11 cellular contexts compared by ENCODE assay signal in genomic region chr17:42586514-42587230, GRCh38. TPM values are rescaled to one million over a fixed set of nuclear protein-coding genes. Genes with fewer than 3 reads are reported as not detected.
DNase-seq lines count a peak whose midpoint lies in the region; ATAC-seq, FAIRE-seq and TF ChIP-seq lines count a peak whose summit lies in the region.
"Had no signal": no experiment of that assay in that cellular context is flagged by ENCODE, and none has a peak within 500 bp of the region (broad histone marks: within the 10 kb centered on the region; RNA-seq: fewer than 3 reads in every experiment).

No MANE protein-coding gene starts in this region.

- H3K27me3 ChIP-seq in GM12878 (replicated peaks in 1 of 2; ENCODE audit: control insufficient read depth in 2 of 2, insufficient read depth in 2 of 2, low read length in 1 of 2) (no peaks in the 10 kb centered on the region), gastrocnemius medialis (no peaks in the 10 kb centered on the region)

- no peak for TF ChIP-seq CTCF in HEK293 (tag by site-specific recombination; IDR thresholded peaks at IDR 0.05)
- TF ChIP-seq CTCF in GM12878 (IDR thresholded peaks at IDR 0.05 in 2 of 3, conservative IDR thresholded peaks at IDR 0.05 in 1 of 3; ENCODE audit: control insufficient read depth in 2 of 3, extremely low read depth in 1 of 3, insufficient read depth in 1 of 3, low read depth in 3 of 3, low read length in 3 of 3) = no peak
- TF ChIP-seq CTCF in gastrocnemius medialis (IDR thresholded peaks at IDR 0.05 in 4 of 5, conservative IDR thresholded peaks at IDR 0.05 in 1 of 5) = no peak

- CTCF ChIA-PET in HEK293 (lab: Yijun Ruan, JAX) = interaction anchor here (0.6 to 1.7 kb wide), 5 partner anchors 9 to 238 kb away, joined by 3 to 9 read pairs (median 3); partner anchors contain the start of gene PSMC3IP
- CTCF ChIA-PET in GM12878 (lab: Yijun Ruan, JAX) = interaction anchor here (0.7 to 3.4 kb wide), 15 partner anchors 9 to 193 kb away, joined by 3 to 34 read pairs (median 4); partner anchors contain the start of genes NAGLU, PLEKHH3, PSMC3IP and RETREG3

- SMC1A ChIA-PET in GM12878 (lab: Charles Lee; ENCODE audit: uncharacterized antibody, unreplicated experiment) = interaction anchor here (0.7 to 7.1 kb wide), 15 partner anchors 8 to 177 kb away, joined by 3 to 69 read pairs (median 5); partner anchors contain the start of genes CCR10, PLEKHH3, PSMC3IP and RETREG3

- BruUV-seq in GM12878 (replicated peaks; lab: Mats Ljungman, UMichigan) = TSS peak; percentile 48

- H3K9me3 ChIP-seq in HEK293 (ENCODE audit: control insufficient read depth, insufficient read depth, low read depth, low read length) = no peaks in the 10 kb centered on the region
- no peaks in the 10 kb centered on the region for H3K9me3 ChIP-seq in GM12878 (replicated peaks; ENCODE audit: control insufficient read depth, insufficient read depth, low read length)
- no peaks in the 10 kb centered on the region for H3K9me3 ChIP-seq in gastrocnemius medialis

- H3K27ac ChIP-seq in HEK293 (ENCODE audit: extremely low read depth, low read depth, low read length) (no peak overlapping the region), GM12878 (ENCODE audit: control insufficient read depth, insufficient read depth) (peak overlapping the region; percentile 60), gastrocnemius medialis (peak overlapping the region in 3 of 4 donors; percentile 13 to 61 (median 59))

- intact Hi-C loops in GM12878 (cut with micrococcal nuclease; ENCODE audit: unreplicated experiment) = no loop called here
- intact Hi-C loops in gastrocnemius medialis (cut with DNase I; ENCODE audit: low total_unique reads) = no loop called here

- peak; percentile 94 for ATAC-seq in GM12878
- ATAC-seq in gastrocnemius medialis = peak in 1 of 2 donors; percentile 19
- ATAC-seq in HG03135 (IDR thresholded peaks at IDR 0.05; ENCODE audit: unreplicated experiment) = no peak
- no peak for ATAC-seq in GM19395 (IDR thresholded peaks at IDR 0.05; ENCODE audit: unreplicated experiment)
- ATAC-seq: left colon had no signal

- H3K36me3 ChIP-seq in HEK293 (ENCODE audit: control insufficient read depth in 2 of 2, insufficient read depth in 1 of 2, low read length in 2 of 2) = peaks cover 52 to 100% of the 10 kb centered on the region in 2 experiments
- H3K36me3 ChIP-seq in GM12878 (ENCODE audit: control insufficient read depth in 2 of 2, insufficient read depth in 2 of 2, low read length in 1 of 2) = peaks cover 24 to 57% of the 10 kb centered on the region in 2 experiments
- H3K36me3 ChIP-seq in gastrocnemius medialis = peaks cover 0 to 97% of the 10 kb centered on the region in 2 donors

- in situ Hi-C loops in GM12878 (cut with MboI) (no loop called here), gastrocnemius medialis (cut with MboI; ENCODE audit: low sequenced_read_pairs in 4 of 4) (loop anchor here (10.0 to 25.0 kb wide), 4 partner anchors 98 to 178 kb away; partner anchors contain the start of genes CCR10 (in 3 of the 4), CNTNAP1 (in 3 of the 4), PLEKHH3 (in 2 of the 4) and RAMP2 (in 2 of the 4))

- DNase-seq in GM12891 (ENCODE audit: insufficient read length, low spot score) (peak; percentile 62), GM12878 (ENCODE audit: low read depth, low spot score) (no peak), gastrocnemius medialis (no peak), kidney glomerular epithelial cell (lab: John Stamatoyannopoulos, UW) (no peak), COLO829 (ENCODE audit: low spot score) (no peak)
- DNase-seq: left colon, NCI-H1092 treated with DMSO at 0.1 percent for 48 hours, NCI-H748 treated with DMSO at 0.1 percent for 48 hours had no signal

- no peaks in the 10 kb centered on the region for H4K20me1 ChIP-seq in GM12878 (ENCODE audit: control insufficient read depth, insufficient read depth)

- peak overlapping the region; percentile 5; the same call in 1 of the 2 replicates for H3K9ac ChIP-seq in GM12878 (ENCODE audit: control insufficient read depth, insufficient read depth, low read length)

- no peak overlapping the region for H3K4me3 ChIP-seq in HEK293 (ENCODE audit: low read depth, low read length)
- H3K4me3 ChIP-seq in GM12878 = peak overlapping the region; percentile 41; the same call in 1 of the 2 replicates
- no peak overlapping the region for H3K4me3 ChIP-seq in gastrocnemius medialis

- no peak for TF ChIP-seq EP300 in GM12878 (IDR thresholded peaks at IDR 0.05; ENCODE audit: borderline replicate concordance in 1 of 2, control insufficient read depth in 1 of 2, low read depth in 2 of 2, low read length in 2 of 2)

- TF ChIP-seq POLR2A in GM12891 (IDR thresholded peaks at IDR 0.05; ENCODE audit: low read depth, low read length) = no peak
- TF ChIP-seq POLR2A in GM12878 (IDR thresholded peaks at IDR 0.05; ENCODE audit: low read depth, low read length) = peak; percentile 39; the same call in 1 of the 2 replicates
- TF ChIP-seq POLR2A in gastrocnemius medialis (IDR thresholded peaks at IDR 0.05) = no peak

- FAIRE-seq in GM12891 (lab: Jason Lieb, UNC) (peak; percentile 92), GM12878 (lab: Jason Lieb, UNC) (peak; percentile 83)

- POLR2A ChIA-PET in HEK293 (lab: Yijun Ruan, JAX) = interaction anchor here (0.9 to 1.8 kb wide), 2 partner anchors 8 to 23 kb away, joined by 4 to 5 read pairs; partner anchors contain the start of genes RETREG3 and TUBG1
- POLR2A ChIA-PET in GM12878 (lab: Charles Lee) = interaction anchor here (0.7 to 3.0 kb wide), 14 partner anchors 10 to 186 kb away, joined by 3 to 18 read pairs (median 4); partner anchors contain the start of genes NAGLU, PLEKHH3, RETREG3 and TUBG1

- RAD21 ChIA-PET in GM12878 (lab: Charles Lee; ENCODE audit: unreplicated experiment) = interaction anchor here (1.0 to 3.6 kb wide), 13 partner anchors 9 to 177 kb away, joined by 3 to 30 read pairs (median 7); partner anchors contain the start of genes PLEKHH3, PSMC3IP, RETREG3 and TUBG1

- H3K79me2 ChIP-seq in GM12878 (ENCODE audit: control insufficient read depth, insufficient read depth, low read length) = peaks cover 3% of the 10 kb centered on the region

- WGBS in GM12878 (ENCODE audit: insufficient coverage, insufficient replicate concordance, low lambda C conversion rate, missing lambda C conversion rate) = 0% methylated on average over 7 of the region's 7 CpGs

- TF ChIP-seq RAD21 in GM12878 (IDR thresholded peaks at IDR 0.05; ENCODE audit: insufficient read depth, low read depth, low read length) = no peak

- H2AFZ ChIP-seq in GM12878 (ENCODE audit: control insufficient read depth, low read depth, low read length) = peak overlapping the region; percentile 35

- H3K4me2 ChIP-seq in GM12878 (ENCODE audit: control insufficient read depth, insufficient read depth) = peak overlapping the region; percentile 51

- no peaks in the 10 kb centered on the region for H3K4me1 ChIP-seq in HEK293 (ENCODE audit: control insufficient read depth, insufficient read depth, low read length)
- H3K4me1 ChIP-seq in GM12878 (ENCODE audit: control insufficient read depth, insufficient read depth, low read length) = peaks cover 32% of the 10 kb centered on the region
- H3K4me1 ChIP-seq in gastrocnemius medialis = peaks cover 14 to 29% of the 10 kb centered on the region in 2 donors

RNA-seq across cellular contexts. Expression of gene PSMC3IP, which starts 9.1 kb away (rescaled TPM):
- 15.2 TPM for polyA plus RNA-seq in GM12891 (2012; ENCODE audit: low read depth, missing spikeins)
- 9.0 and 9.9 TPM in 2 replicates for total RNA-seq in GM12878 (2013; cell fraction: nucleolus; rRNA removed)
- total RNA-seq in GM12878 (2014; rRNA removed) (17.4 and 18.7 TPM in 2 replicates), GM12878 (2014; rRNA removed; fragmentation: Illumina TruSeq; extraction: Trizol) (12.0 and 12.1 TPM in 2 replicates), GM12878 (2021) (14.7 and 18.0 TPM in 2 replicates), gastrocnemius medialis (1 to 10 TPM in 2 of 4 donors, under 1 TPM in 2; 0.46 to 2.7 (median 1.4) TPM)
- polyA plus RNA-seq in GM12878 (2011; ENCODE audit: low read depth) = 9.6 TPM
- polyA plus RNA-seq in GM12878 (2011; rRNA removed) (13.5 and 15.0 TPM in 2 replicates), GM12878 (2014; fragmentation: Illumina TruSeq; extraction: Trizol) (25.9 and 28.5 TPM in 2 replicates), GM12878 (2014; fragmentation: Nextera tagmentation; extraction: Ambion mirVana) (1 to 10 TPM; 6.8 to 7.1 TPM), GM12878 (2014; rRNA removed) (24.8 and 26.8 TPM in 2 replicates), GM12878 (2016; fragmentation: Nextera tagmentation; extraction: Ambion mirVana) (10 to 100 TPM; 33.1 to 34.5 TPM)
- 7.3 and 9.3 TPM in 2 replicates for polyA plus RNA-seq in GM12878 (2011; cell fraction: cytosol; rRNA removed)
- polyA plus RNA-seq in GM12878 (2011; cell fraction: nucleus; rRNA removed) = 29.3 and 29.5 TPM in 2 replicates
- 8.4 and 13.5 TPM in 2 replicates for polyA plus RNA-seq in GM12878 (2012)
- polyA minus RNA-seq in GM12878 (2011; rRNA and poly(A)+ RNA removed) = 10.9 and 11.5 TPM in 2 replicates
- polyA minus RNA-seq in GM12878 (2011; cell fraction: cytosol; rRNA and poly(A)+ RNA removed) = 3.3 and 4.7 TPM in 2 replicates
- 10.9 and 16.8 TPM in 2 replicates for polyA minus RNA-seq in GM12878 (2011; cell fraction: nucleus; rRNA and poly(A)+ RNA removed)

RNA-seq across cellular contexts. Expression of gene MLX, which starts 19.8 kb away (rescaled TPM):
- 30.3 TPM for polyA plus RNA-seq in GM12891 (2012; ENCODE audit: low read depth, missing spikeins)
- total RNA-seq in GM12878 (2013; cell fraction: nucleolus; rRNA removed) = 60.5 and 62.5 TPM in 2 replicates
- 37.1 and 39.5 TPM in 2 replicates for total RNA-seq in GM12878 (2014; rRNA removed)
- 34.1 and 34.4 TPM in 2 replicates for total RNA-seq in GM12878 (2014; rRNA removed; fragmentation: Illumina TruSeq; extraction: Trizol)
- 38.3 and 41.5 TPM in 2 replicates for total RNA-seq in GM12878 (2021)
- 23.2 TPM for polyA plus RNA-seq in GM12878 (2011; ENCODE audit: low read depth)
- polyA plus RNA-seq in GM12878 (2011; rRNA removed) = 41.2 and 48.9 TPM in 2 replicates
- 46.2 and 53.0 TPM in 2 replicates for polyA plus RNA-seq in GM12878 (2011; cell fraction: cytosol; rRNA removed)
- 103 and 133 TPM in 2 replicates for polyA plus RNA-seq in GM12878 (2011; cell fraction: nucleus; rRNA removed)
- polyA plus RNA-seq in GM12878 (2012) = 30.5 and 32.5 TPM in 2 replicates
- 59.2 and 61.1 TPM in 2 replicates for polyA plus RNA-seq in GM12878 (2014; fragmentation: Illumina TruSeq; extraction: Trizol)
- polyA plus RNA-seq in GM12878 (2014; fragmentation: Nextera tagmentation; extraction: Ambion mirVana) = 10 to 100 TPM; 38.3 to 49.1 TPM
- 65.0 and 66.1 TPM in 2 replicates for polyA plus RNA-seq in GM12878 (2014; rRNA removed)
- 10 to 100 TPM; 40.6 to 47.4 TPM for polyA plus RNA-seq in GM12878 (2016; fragmentation: Nextera tagmentation; extraction: Ambion mirVana)
- polyA minus RNA-seq in GM12878 (2011; rRNA and poly(A)+ RNA removed) = 65.2 and 81.9 TPM in 2 replicates
- polyA minus RNA-seq in GM12878 (2011; cell fraction: cytosol; rRNA and poly(A)+ RNA removed) = 16.7 and 28.9 TPM in 2 replicates
- 34.8 and 58.3 TPM in 2 replicates for polyA minus RNA-seq in GM12878 (2011; cell fraction: nucleus; rRNA and poly(A)+ RNA removed)
- total RNA-seq in gastrocnemius medialis = 10 to 100 TPM; 49.7 to 81.9 (median 53.8) TPM

RNA-seq across cellular contexts. Expression of gene RETREG3, which starts 22.5 kb away (rescaled TPM):
- 13.2 TPM for polyA plus RNA-seq in GM12891 (2012; ENCODE audit: low read depth, missing spikeins)
- total RNA-seq in GM12878 (2013; cell fraction: nucleolus; rRNA removed) = 81.8 and 92.7 TPM in 2 replicates
- total RNA-seq in GM12878 (2014; rRNA removed) = 38.9 and 42.8 TPM in 2 replicates
- 28.7 and 28.9 TPM in 2 replicates for total RNA-seq in GM12878 (2014; rRNA removed; fragmentation: Illumina TruSeq; extraction: Trizol)
- total RNA-seq in GM12878 (2021) = 47.6 and 50.3 TPM in 2 replicates
- polyA plus RNA-seq in GM12878 (2011; ENCODE audit: low read depth) = 18.8 TPM
- 34.9 and 50.6 TPM in 2 replicates for polyA plus RNA-seq in GM12878 (2011; rRNA removed)
- 55.9 and 62.2 TPM in 2 replicates for polyA plus RNA-seq in GM12878 (2011; cell fraction: cytosol; rRNA removed)
- polyA plus RNA-seq in GM12878 (2011; cell fraction: nucleus; rRNA removed) = 37.5 and 41.7 TPM in 2 replicates
- 27.8 and 30.1 TPM in 2 replicates for polyA plus RNA-seq in GM12878 (2012)
- polyA plus RNA-seq in GM12878 (2014; fragmentation: Illumina TruSeq; extraction: Trizol) = 20.5 and 23.3 TPM in 2 replicates
- polyA plus RNA-seq in GM12878 (2014; fragmentation: Nextera tagmentation; extraction: Ambion mirVana) = 1 to 10 TPM; 7.0 to 9.0 TPM
- 21.5 and 21.7 TPM in 2 replicates for polyA plus RNA-seq in GM12878 (2014; rRNA removed)
- 10 to 100 TPM; 26.8 to 27.8 TPM for polyA plus RNA-seq in GM12878 (2016; fragmentation: Nextera tagmentation; extraction: Ambion mirVana)
- polyA minus RNA-seq in GM12878 (2011; rRNA and poly(A)+ RNA removed) = 186 and 196 TPM in 2 replicates
- polyA minus RNA-seq in GM12878 (2011; cell fraction: cytosol; rRNA and poly(A)+ RNA removed) = 38.0 and 45.4 TPM in 2 replicates
- polyA minus RNA-seq in GM12878 (2011; cell fraction: nucleus; rRNA and poly(A)+ RNA removed) = 25.1 and 34.4 TPM in 2 replicates
- total RNA-seq in gastrocnemius medialis = 10 to 100 TPM; 50.7 to 65.5 (median 60.5) TPM

RNA-seq across cellular contexts. Expression of gene TUBG1, which starts 22.8 kb away (rescaled TPM):
- 86.3 TPM for polyA plus RNA-seq in GM12891 (2012; ENCODE audit: low read depth, missing spikeins)
- 26.5 and 30.5 TPM in 2 replicates for total RNA-seq in GM12878 (2013; cell fraction: nucleolus; rRNA removed)
- total RNA-seq in GM12878 (2014; rRNA removed) (103 and 115 TPM in 2 replicates), GM12878 (2014; rRNA removed; fragmentation: Illumina TruSeq; extraction: Trizol) (58.3 and 69.9 TPM in 2 replicates), GM12878 (2021) (120 and 126 TPM in 2 replicates), gastrocnemius medialis (100 to 1,000 TPM in 1 of 4 donors, 10 to 100 TPM in 3; 54.7 to 125 (median 91.7) TPM)
- 28.3 TPM for polyA plus RNA-seq in GM12878 (2011; ENCODE audit: low read depth)
- polyA plus RNA-seq in GM12878 (2011; rRNA removed) (25.8 and 43.3 TPM in 2 replicates), GM12878 (2014; fragmentation: Illumina TruSeq; extraction: Trizol) (66.1 and 121 TPM in 2 replicates), GM12878 (2014; fragmentation: Nextera tagmentation; extraction: Ambion mirVana) (10 to 100 TPM; 40.0 to 40.3 TPM), GM12878 (2014; rRNA removed) (100.0 and 110 TPM in 2 replicates), GM12878 (2016; fragmentation: Nextera tagmentation; extraction: Ambion mirVana) (100 to 1,000 TPM; 216 to 256 TPM)
- polyA plus RNA-seq in GM12878 (2011; cell fraction: cytosol; rRNA removed) = 142 and 147 TPM in 2 replicates
- polyA plus RNA-seq in GM12878 (2011; cell fraction: nucleus; rRNA removed) = 149 and 194 TPM in 2 replicates
- polyA plus RNA-seq in GM12878 (2012) = 57.3 and 80.6 TPM in 2 replicates
- polyA minus RNA-seq in GM12878 (2011; rRNA and poly(A)+ RNA removed) = 77.2 and 106 TPM in 2 replicates
- 46.4 and 58.0 TPM in 2 replicates for polyA minus RNA-seq in GM12878 (2011; cell fraction: cytosol; rRNA and poly(A)+ RNA removed)
- 31.6 and 58.6 TPM in 2 replicates for polyA minus RNA-seq in GM12878 (2011; cell fraction: nucleus; rRNA and poly(A)+ RNA removed)

RNA-seq across cellular contexts. Expression of gene COASY, which starts 24.7 kb away (rescaled TPM):
- 61.8 TPM for polyA plus RNA-seq in GM12891 (2012; ENCODE audit: low read depth, missing spikeins)
- 25.0 and 29.9 TPM in 2 replicates for total RNA-seq in GM12878 (2013; cell fraction: nucleolus; rRNA removed)
- total RNA-seq in GM12878 (2014; rRNA removed) (27.8 and 31.3 TPM in 2 replicates), GM12878 (2014; rRNA removed; fragmentation: Illumina TruSeq; extraction: Trizol) (18.6 TPM in 2 replicates), GM12878 (2021) (81.9 and 88.5 TPM in 2 replicates), gastrocnemius medialis (10 to 100 TPM; 22.4 to 39.9 (median 27.5) TPM)
- 32.2 TPM for polyA plus RNA-seq in GM12878 (2011; ENCODE audit: low read depth)
- polyA plus RNA-seq in GM12878 (2011; rRNA removed) (19.9 and 33.1 TPM in 2 replicates), GM12878 (2014; fragmentation: Illumina TruSeq; extraction: Trizol) (28.0 and 38.1 TPM in 2 replicates), GM12878 (2014; fragmentation: Nextera tagmentation; extraction: Ambion mirVana) (10 to 100 TPM; 39.8 to 46.6 TPM), GM12878 (2014; rRNA removed) (52.5 and 57.8 TPM in 2 replicates), GM12878 (2016; fragmentation: Nextera tagmentation; extraction: Ambion mirVana) (10 to 100 TPM; 88.1 to 93.9 TPM)
- 43.3 and 50.8 TPM in 2 replicates for polyA plus RNA-seq in GM12878 (2011; cell fraction: cytosol; rRNA removed)
- polyA plus RNA-seq in GM12878 (2011; cell fraction: nucleus; rRNA removed) = 260 and 275 TPM in 2 replicates
- 64.1 and 86.9 TPM in 2 replicates for polyA plus RNA-seq in GM12878 (2012)
- polyA minus RNA-seq in GM12878 (2011; rRNA and poly(A)+ RNA removed) = 21.3 and 34.8 TPM in 2 replicates
- polyA minus RNA-seq in GM12878 (2011; cell fraction: cytosol; rRNA and poly(A)+ RNA removed) = 23.2 and 23.4 TPM in 2 replicates
- 28.2 and 43.9 TPM in 2 replicates for polyA minus RNA-seq in GM12878 (2011; cell fraction: nucleus; rRNA and poly(A)+ RNA removed)
